24 cellular contexts compared by ENCODE assay signal in the genomic region with DNA sequence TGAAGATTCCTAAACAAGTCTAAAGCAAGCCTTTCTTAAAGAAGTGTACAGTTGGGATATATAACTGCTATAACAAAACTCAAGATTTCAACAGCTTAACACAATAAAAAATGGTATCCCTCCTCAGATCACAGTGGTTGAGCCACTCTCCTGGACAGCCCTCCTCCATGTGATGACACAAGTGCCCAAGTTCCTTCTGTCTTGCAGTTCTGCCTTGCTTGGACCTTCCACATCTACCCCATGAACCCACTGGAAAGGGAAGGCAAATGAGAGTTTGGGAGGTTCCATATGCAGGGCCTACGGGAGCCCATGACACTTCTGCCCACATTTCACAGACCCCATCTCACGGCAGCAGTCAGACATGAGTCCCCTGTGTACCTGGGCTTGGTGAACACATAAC.
"Had no signal": no experiment of that assay in that cellular context is flagged by ENCODE, and none has a peak within 500 bp of the region (broad histone marks: within the 10 kb centered on the region; RNA-seq: fewer than 3 reads in every experiment).

No MANE protein-coding gene starts in this region.

- H3K9me3 Mint-ChIP-seq: nephron, neural progenitor cell had no signal

- H3K4me3 ChIP-seq: esophagus squamous epithelium, lung, neural progenitor cell, prostate gland, right atrium auricular region, smooth muscle cell, tibial artery, upper lobe of left lung had no signal

- H3K36me3 Mint-ChIP-seq: memory B cell, neural progenitor cell had no signal

- H3K27me3 Mint-ChIP-seq: memory B cell; stimulated activated naive CD8-positive, alpha-beta T cell treated with anti-CD3 and anti-CD28 coated beads, Interleukin-15, amount 100 ng/mL, for 72 hours had no signal

- H3K9me3 ChIP-seq: esophagus squamous epithelium, prostate gland, right atrium auricular region, upper lobe of left lung had no signal

- H3K27me3 ChIP-seq: esophagus squamous epithelium, neural progenitor cell, right atrium auricular region, tibial artery, upper lobe of left lung had no signal

- H3K4me1 Mint-ChIP-seq: memory B cell had no signal

- H3K9ac ChIP-seq: neural progenitor cell had no signal

- H3K4me1 ChIP-seq: esophagus squamous epithelium, neural progenitor cell, prostate gland, right atrium auricular region, tibial artery, upper lobe of left lung had no signal

- H3K4me3 Mint-ChIP-seq: memory B cell; nephron; neural progenitor cell; stimulated activated naive CD8-positive, alpha-beta T cell treated with anti-CD3 and anti-CD28 coated beads, Interleukin-15, amount 100 ng/mL, for 72 hours had no signal

- H3K27ac ChIP-seq: esophagus squamous epithelium, neural progenitor cell, prostate gland, right atrium auricular region, tibial artery, upper lobe of left lung had no signal

- ATAC-seq: left lobe of liver, sciatic nerve had no signal

- H3K27ac Mint-ChIP-seq: memory B cell, nephron, neural progenitor cell had no signal

- H2AFZ ChIP-seq: neural progenitor cell had no signal

- H3K36me3 ChIP-seq: esophagus squamous epithelium, neural progenitor cell, prostate gland, right atrium auricular region, tibial artery, upper lobe of left lung had no signal

- DNase-seq: cerebellar nuclear complex; cortex of kidney; effector CD4-positive, alpha-beta T cell; esophagus squamous epithelium; foreskin melanocyte; glutamatergic neuron; hypothalamus; stimulated activated CD4-positive, alpha-beta T cell treated with anti-CD3 and anti-CD28 coated beads, Interleukin-12 subunit alpha, Interleukin-12 subunit beta, amount 100 ng/mL, for 4 hours; stimulated activated CD4-positive, alpha-beta T cell treated with anti-CD3 and anti-CD28 coated beads, Interleukin-1b, Interleukin-23, amount 100 ng/mL, for 48 hours; stimulated activated CD4-positive, alpha-beta T cell treated with anti-CD3 and anti-CD28 coated beads, Interleukin-4, amount 100 ng/mL, for 1 hour; stimulated activated CD8-positive, alpha-beta memory T cell treated with anti-CD3 and anti-CD28 coated beads, Interleukin-4, amount 100 ng/mL, for 48 hours; stimulated activated naive CD4-positive, alpha-beta T cell; stimulated activated naive CD8-positive, alpha-beta T cell treated with anti-CD3 and anti-CD28 coated beads, Interleukin-15, amount 100 ng/mL, for 72 hours; tibial artery; upper lobe of left lung had no signal

- H3K4me2 ChIP-seq: neural progenitor cell, smooth muscle cell had no signal
